Comparison of ENCODE assay signal across 23 cellular contexts in genomic region chr10:1625731-1626130, GRCh38.
A peak's percentile ranks its signal among the peaks of the same experiment; 100 is the strongest.
DNase-seq lines count a peak whose midpoint lies in the region; ATAC-seq and TF ChIP-seq lines count a peak whose summit lies in the region.
"Had no signal": no experiment of that assay in that cellular context is flagged by ENCODE, and none has a peak within 500 bp of the region (broad histone marks: within the 10 kb centered on the region; RNA-seq: fewer than 3 reads in every experiment).

No MANE protein-coding gene starts in this region.

- H3K4me1 ChIP-seq in sigmoid colon (no peaks in the 10 kb centered on the region), osteoblast (ENCODE audit: insufficient read depth, low read length) (no peaks in the 10 kb centered on the region)
- H3K4me1 ChIP-seq: A549, BE2C had no signal

- no peaks in the 10 kb centered on the region for H3K9me3 Mint-ChIP-seq in nephron progenitor cell
- H3K9me3 Mint-ChIP-seq: CD4-positive, alpha-beta T cell had no signal

- H3K4me3 ChIP-seq in sigmoid colon (no peak overlapping the region), osteoblast (ENCODE audit: insufficient read depth, low read length) (no peak overlapping the region)
- H3K4me3 ChIP-seq: A549; BLaER1 treated with 17β-estradiol and CSF1 and Interleukin-3, amounts not matched to agents 10 nM and 100 nM; GM23248 had no signal

- no peak for TF ChIP-seq EP300 in sigmoid colon (IDR thresholded peaks at IDR 0.05)

- intact Hi-C loops in sigmoid colon (cut with DNase I), result no loop called here

- WGBS in sigmoid colon, 2 donors, result 86 to 90% methylated on average over 11 of the region's 11 CpGs

- no peaks in the 10 kb centered on the region for H3K79me2 ChIP-seq in osteoblast (ENCODE audit: insufficient read depth, low read length)

- DNase-seq in ecto neural progenitor cell (ENCODE audit: low spot score) (peak; percentile 37), islet precursor cell (peak; percentile 37), nephron progenitor cell (no peak), sigmoid colon (peak; percentile 56), osteoblast (ENCODE audit: insufficient read length, low spot score, missing footprints) (no peak), LoVo (ENCODE audit: low spot score) (no peak)
- DNase-seq in activated CD4-positive, alpha-beta T cell treated with anti-CD3 and anti-CD28 coated beads, Interleukin-2, amount 50 U/mL, for 1 hour, result no peak
- DNase-seq: 8988T; ACHN; AML-193; BE2C; CD4-positive, alpha-beta T cell; CD8-positive, alpha-beta memory T cell; DMS 273 treated with DMSO at 0.1 percent for 48 hours; DMS79; GF-D8; GM23248; H7 had no signal

- H3K27ac ChIP-seq in sigmoid colon (no peak overlapping the region), osteoblast (ENCODE audit: low read depth, low read length) (no peak overlapping the region)
- H3K27ac ChIP-seq: A549; BLaER1 treated with 17β-estradiol and CSF1 and Interleukin-3, amounts not matched to agents 10 nM and 100 nM; GM23248 had no signal

- H4K20me1 ChIP-seq in osteoblast (ENCODE audit: insufficient read depth, low read length), result no peaks in the 10 kb centered on the region

- ATAC-seq in GM21825 (IDR thresholded peaks at IDR 0.05; ENCODE audit: unreplicated experiment), result no peak
- ATAC-seq: HCT116 had no signal

- H3K4me3 Mint-ChIP-seq in nephron progenitor cell, result no peak overlapping the region
- H3K4me3 Mint-ChIP-seq: CD14-positive monocyte; CD4-positive, alpha-beta T cell; CD8-positive, alpha-beta memory T cell had no signal

- H3K36me3 Mint-ChIP-seq in nephron progenitor cell (ENCODE audit: low read depth), result no peaks in the 10 kb centered on the region
- H3K36me3 Mint-ChIP-seq: CD14-positive monocyte; CD8-positive, alpha-beta memory T cell had no signal

- peak overlapping the region; percentile 83 for H3K27ac Mint-ChIP-seq in nephron progenitor cell
- H3K27ac Mint-ChIP-seq: CD14-positive monocyte; CD4-positive, alpha-beta T cell; CD8-positive, alpha-beta memory T cell had no signal

- H3K36me3 ChIP-seq in sigmoid colon (no peaks in the 10 kb centered on the region), osteoblast (ENCODE audit: insufficient read depth, low read length) (no peaks in the 10 kb centered on the region)
- H3K36me3 ChIP-seq: BE2C; BLaER1 treated with 17β-estradiol and CSF1 and Interleukin-3, amounts not matched to agents 10 nM and 100 nM had no signal

- TF ChIP-seq CTCF in nephron progenitor cell (IDR thresholded peaks at IDR 0.05), result no peak
- no peak for TF ChIP-seq CTCF in sigmoid colon (IDR thresholded peaks at IDR 0.05)
- no peak for TF ChIP-seq CTCF in osteoblast (IDR thresholded peaks at IDR 0.05; ENCODE audit: extremely low read depth, low read depth, low read length)

- TF ChIP-seq POLR2A in sigmoid colon (IDR thresholded peaks at IDR 0.05), result no peak

- no peaks in the 10 kb centered on the region for H3K27me3 ChIP-seq in sigmoid colon
- no peaks in the 10 kb centered on the region for H3K27me3 ChIP-seq in osteoblast (ENCODE audit: insufficient read depth, low read length)
- H3K27me3 ChIP-seq: BE2C; BLaER1 treated with 17β-estradiol and CSF1 and Interleukin-3, amounts not matched to agents 10 nM and 100 nM had no signal

- H3K9me3 ChIP-seq in sigmoid colon (peaks cover 0 to 2% (median 0%) of the 10 kb centered on the region in 4 donors), osteoblast (ENCODE audit: low read depth, low read length) (no peaks in the 10 kb centered on the region)
- H3K9me3 ChIP-seq: A549, BE2C had no signal

- peaks cover 9% of the 10 kb centered on the region for H3K27me3 Mint-ChIP-seq in nephron progenitor cell (ENCODE audit: low read depth, poor library complexity)
- H3K27me3 Mint-ChIP-seq: CD4-positive, alpha-beta T cell had no signal

- no peak overlapping the region for H3K4me2 ChIP-seq in osteoblast (ENCODE audit: insufficient read depth, low read length)
- H3K4me2 ChIP-seq: A549; BLaER1 treated with 17β-estradiol and CSF1 and Interleukin-3, amounts not matched to agents 10 nM and 100 nM had no signal

- H3K4me1 Mint-ChIP-seq in nephron progenitor cell, result peaks cover 51% of the 10 kb centered on the region
- H3K4me1 Mint-ChIP-seq: CD14-positive monocyte; CD8-positive, alpha-beta memory T cell had no signal

- no peak overlapping the region for H2AFZ ChIP-seq in osteoblast (ENCODE audit: low read length)
- H2AFZ ChIP-seq: GM23248 had no signal

Comparison
In these comparisons a context has a peak if more than half of its experiments do, and no peak if none do; other contexts are left out.
1. DNase-seq: peak in ecto neural progenitor cell (single experiment), islet precursor cell (single experiment) and sigmoid colon (single experiment); none in nephron progenitor cell (single experiment), osteoblast (single experiment), activated CD4-positive, alpha-beta T cell treated with anti-CD3 and anti-CD28 coated beads, Interleukin-2, amount 50 U/mL, for 1 hour (single experiment) and LoVo (single experiment).